ENCODE assay signal across 1 cellular context in the genomic region with DNA sequence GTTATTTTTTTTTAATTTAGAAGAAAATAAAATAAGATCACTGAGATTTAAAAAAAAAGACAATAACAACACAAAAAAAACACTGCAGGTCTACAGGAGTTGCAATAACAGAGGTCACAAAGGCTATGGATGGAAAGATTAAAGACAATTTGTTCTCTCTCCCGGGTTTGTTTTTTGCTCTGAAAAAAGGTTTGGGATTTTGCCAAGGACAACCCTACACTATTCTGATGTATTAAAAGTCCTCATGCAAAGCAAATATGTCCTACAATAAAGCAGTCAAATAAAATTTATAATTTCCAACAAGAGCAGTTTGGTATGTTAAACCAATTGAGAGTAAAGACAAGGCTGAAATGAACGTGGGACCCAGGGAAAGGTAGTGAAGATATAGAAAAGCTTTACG.
TF ChIP-seq lines count a peak whose summit lies in the region.

No MANE protein-coding gene starts in this region.

TF ChIP-seq in HepG2, 621 proteins besides CTCF, POLR2A, EP300 and RAD21:
- TF ChIP-seq MAZ (IDR thresholded peaks at IDR 0.05; ENCODE audit: borderline replicate concordance, low read depth, low read length) (no peak), MAZ (CRISPR knock-in tag; IDR thresholded peaks at IDR 0.05; ENCODE audit: low read depth) (no peak), CHD4 (IDR thresholded peaks at IDR 0.05; ENCODE audit: borderline replicate concordance, low read length) (no peak), PHF5A (CRISPR knock-in tag; IDR thresholded peaks at IDR 0.05; ENCODE audit: low read depth, unreplicated experiment) (no peak), SMAD1 (CRISPR knock-in tag; IDR thresholded peaks at IDR 0.05; ENCODE audit: borderline replicate concordance, low read depth) (no peak), ZMYM4 (CRISPR knock-in tag; IDR thresholded peaks at IDR 0.05) (no peak), SOX13 (IDR thresholded peaks at IDR 0.05) (no peak), SOX13 (CRISPR knock-in tag; conservative IDR thresholded peaks at IDR 0.05 in 1 of 2, IDR thresholded peaks at IDR 0.05 in 1 of 2) (peak in 1 of 2 experiments; percentile 39; a peak in 1 of 4 replicates), NR2F6 (IDR thresholded peaks at IDR 0.05) (peak; percentile 19; the same call in 1 of the 2 replicates), NR2F6 (CRISPR knock-in tag; IDR thresholded peaks at IDR 0.05) (no peak), CBX5 (CRISPR knock-in tag; IDR thresholded peaks at IDR 0.05; ENCODE audit: borderline replicate concordance) (no peak)
- TF ChIP-seq, protein P1, sequence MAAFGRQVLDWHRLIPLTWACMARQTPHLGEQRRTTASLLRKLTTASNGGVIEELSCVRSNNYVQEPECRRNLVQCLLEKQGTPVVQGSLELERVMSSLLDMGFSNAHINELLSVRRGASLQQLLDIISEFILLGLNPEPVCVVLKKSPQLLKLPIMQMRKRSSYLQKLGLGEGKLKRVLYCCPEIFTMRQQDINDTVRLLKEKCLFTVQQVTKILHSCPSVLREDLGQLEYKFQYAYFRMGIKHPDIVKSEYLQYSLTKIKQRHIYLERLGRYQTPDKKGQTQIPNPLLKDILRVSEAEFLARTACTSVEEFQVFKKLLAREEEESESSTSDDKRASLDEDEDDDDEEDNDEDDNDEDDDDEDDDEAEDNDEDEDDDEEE (CRISPR knock-in tag; IDR thresholded peaks at IDR 0.05), result no peak
TF ChIP-seq in HepG2: peak in this region for 2.
